ENCODE assay signal across 27 cellular contexts in genomic region chr6:3619800-3620199, GRCh38.
"Had no signal": no experiment of that assay in that cellular context is flagged by ENCODE, and none has a peak within 500 bp of the region (broad histone marks: within the 10 kb centered on the region; RNA-seq: fewer than 3 reads in every experiment).

No MANE protein-coding gene starts in this region.

- H3K27ac ChIP-seq: left ventricle myocardium inferior, pancreas, prostate gland, skin epidermis, stomach, thoracic aorta, tibial artery, upper lobe of right lung, uterus had no signal

- H3K27ac Mint-ChIP-seq: immature natural killer cell; naive thymus-derived CD4-positive, alpha-beta T cell; natural killer cell treated with Interleukin-12 subunit alpha and Interleukin-12 subunit beta and Interleukin-15 and Interleukin-18, amount 100 ng/mL, for 72 hours; stimulated activated naive B cell treated with anti-CD40 and anti-IgM and Interleukin-4, amounts not matched to agents 10 μg/mL and 1 μg/mL and 100 μg/mL, for 72 hours had no signal

- H3K9me3 Mint-ChIP-seq: immature natural killer cell; natural killer cell treated with Interleukin-12 subunit alpha and Interleukin-12 subunit beta and Interleukin-15 and Interleukin-18, amount 100 ng/mL, for 72 hours; stimulated activated naive B cell treated with anti-CD40 and anti-IgM and Interleukin-4, amounts not matched to agents 10 μg/mL and 1 μg/mL and 100 μg/mL, for 72 hours had no signal

- H3K9me3 ChIP-seq: left ventricle myocardium inferior, mucosa of descending colon, pancreas, prostate gland, stomach, thoracic aorta, tibial artery, upper lobe of right lung, uterus had no signal

- H3K36me3 ChIP-seq: left ventricle myocardium inferior, pancreas, prostate gland, stomach, thoracic aorta, tibial artery, upper lobe of right lung, uterus had no signal

- DNase-seq: hypothalamus; immature natural killer cell; kidney; left ventricle myocardium inferior; midbrain; mucosa of descending colon; naive thymus-derived CD4-positive, alpha-beta T cell; pancreas; posterior cingulate gyrus; retina; right cardiac atrium; stimulated activated CD4-positive, alpha-beta T cell treated with anti-CD3 and anti-CD28 coated beads, Interleukin-12 subunit alpha, Interleukin-12 subunit beta, amount 100 ng/mL, for 4 hours; stimulated activated CD4-positive, alpha-beta T cell treated with anti-CD3 and anti-CD28 coated beads, Interleukin-15, amount 100 ng/mL, for 24 hours; stimulated activated CD4-positive, alpha-beta T cell treated with anti-CD3 and anti-CD28 coated beads, Interleukin-2, amount 100 ng/mL, for 24 hours; stimulated activated CD4-positive, alpha-beta T cell treated with anti-CD3 and anti-CD28 coated beads, Interleukin-4, amount 100 ng/mL, for 1 hour; stimulated activated naive B cell treated with anti-CD40 and anti-IgM and Interleukin-4, amounts not matched to agents 10 μg/mL and 1 μg/mL and 100 μg/mL, for 72 hours; stimulated activated naive CD8-positive, alpha-beta T cell treated with anti-CD3 and anti-CD28 coated beads, Interleukin-15, Interleukin-2, amounts not matched to agents 100 U/mL and 50 U/mL, for 24 hours; stomach; tibial artery; upper lobe of right lung; uterus had no signal

- H3K4me3 ChIP-seq: left ventricle myocardium inferior, lung, mucosa of descending colon, pancreas, prostate gland, skin epidermis, stomach, thoracic aorta, tibial artery, upper lobe of right lung, uterus had no signal

- ATAC-seq: mucosa of descending colon; naive thymus-derived CD4-positive, alpha-beta T cell; pancreas; right cardiac atrium; sciatic nerve; stimulated activated naive B cell treated with anti-CD40 and anti-IgM and Interleukin-4, amounts not matched to agents 10 μg/mL and 1 μg/mL and 100 μg/mL, for 72 hours; stimulated activated naive CD8-positive, alpha-beta T cell treated with anti-CD3 and anti-CD28 coated beads, Interleukin-15, Interleukin-2, amounts not matched to agents 100 U/mL and 50 U/mL, for 24 hours; upper lobe of right lung had no signal

- H3K4me1 ChIP-seq: left ventricle myocardium inferior, pancreas, prostate gland, stomach, tibial artery, upper lobe of right lung, uterus had no signal

- H3K4me3 Mint-ChIP-seq: immature natural killer cell; naive thymus-derived CD4-positive, alpha-beta T cell; natural killer cell treated with Interleukin-12 subunit alpha and Interleukin-12 subunit beta and Interleukin-15 and Interleukin-18, amount 100 ng/mL, for 72 hours; stimulated activated naive B cell treated with anti-CD40 and anti-IgM and Interleukin-4, amounts not matched to agents 10 μg/mL and 1 μg/mL and 100 μg/mL, for 72 hours had no signal

- H3K27me3 ChIP-seq: pancreas, tibial artery, upper lobe of right lung, uterus had no signal

- H3K36me3 Mint-ChIP-seq: immature natural killer cell; naive thymus-derived CD4-positive, alpha-beta T cell; natural killer cell treated with Interleukin-12 subunit alpha and Interleukin-12 subunit beta and Interleukin-15 and Interleukin-18, amount 100 ng/mL, for 72 hours; stimulated activated naive B cell treated with anti-CD40 and anti-IgM and Interleukin-4, amounts not matched to agents 10 μg/mL and 1 μg/mL and 100 μg/mL, for 72 hours had no signal
